27 cellular contexts compared by ENCODE assay signal in genomic region chr12:63495974-63496373, GRCh38.
"Had no signal": no experiment of that assay in that cellular context is flagged by ENCODE, and none has a peak within 500 bp of the region (broad histone marks: within the 10 kb centered on the region; RNA-seq: fewer than 3 reads in every experiment).

No MANE protein-coding gene starts in this region.

- H3K4me1 Mint-ChIP-seq: activated B cell treated with CpG ODN at 0.5 μM for 24 hours; activated CD4-positive, alpha-beta T cell treated with anti-CD3 and anti-CD28 coated beads, Interleukin-2, amount 10 ng/mL, durations not matched to agents 7 days and 5 days; activated naive CD8-positive, alpha-beta T cell treated with anti-CD3 and anti-CD28 coated beads, Interleukin-2, amount 50 U/mL, for 24 hours; T-helper 17 cell had no signal

- H3K9me3 Mint-ChIP-seq: activated naive CD8-positive, alpha-beta T cell treated with anti-CD3 and anti-CD28 coated beads, Interleukin-2, amount 50 U/mL, for 24 hours had no signal

- H3K4me3 Mint-ChIP-seq: activated B cell treated with CpG ODN at 0.5 μM for 24 hours; activated CD4-positive, alpha-beta memory T cell treated with anti-CD3 and anti-CD28 coated beads for 36 hours; activated CD4-positive, alpha-beta T cell treated with anti-CD3 and anti-CD28 coated beads, Interleukin-2, amount 10 ng/mL, durations not matched to agents 7 days and 5 days; activated naive CD8-positive, alpha-beta T cell treated with anti-CD3 and anti-CD28 coated beads, Interleukin-2, amount 50 U/mL, for 24 hours; activated T-cell treated with anti-CD3 and anti-CD28 coated beads, Interleukin-2, amount 50 U/mL, for 4 hours; T-helper 17 cell had no signal

- H3K27ac ChIP-seq: ascending aorta, body of pancreas, KMS-11 had no signal

- H3K36me3 Mint-ChIP-seq: activated CD4-positive, alpha-beta memory T cell treated with anti-CD3 and anti-CD28 coated beads for 36 hours had no signal

- H3K27ac Mint-ChIP-seq: activated B cell treated with CpG ODN at 0.5 μM for 24 hours; activated CD4-positive, alpha-beta memory T cell treated with anti-CD3 and anti-CD28 coated beads for 36 hours; activated CD4-positive, alpha-beta T cell treated with anti-CD3 and anti-CD28 coated beads, Interleukin-2, amount 10 ng/mL, durations not matched to agents 7 days and 5 days; activated naive CD4-positive, alpha-beta T cell treated with anti-CD3 and anti-CD28 coated beads, Interleukin-2, amount 50 U/mL, for 72 hours; activated naive CD8-positive, alpha-beta T cell treated with anti-CD3 and anti-CD28 coated beads, Interleukin-2, amount 50 U/mL, for 24 hours; T-helper 17 cell had no signal

- DNase-seq: activated B cell treated with CpG ODN at 0.5 μM for 24 hours; activated CD4-positive, alpha-beta memory T cell treated with anti-CD3 and anti-CD28 coated beads for 36 hours; activated CD4-positive, alpha-beta T cell treated with anti-CD3 and anti-CD28 coated beads for 1 hour; activated CD4-positive, alpha-beta T cell treated with anti-CD3 and anti-CD28 coated beads, Interleukin-2, amount 10 ng/mL, durations not matched to agents 7 days and 5 days; activated CD8-positive, alpha-beta memory T cell treated with anti-CD3 and anti-CD28 coated beads for 24 hours; activated effector memory CD4-positive, alpha-beta T cell treated with anti-CD3 and anti-CD28 coated beads, Interleukin-2, amount 50 U/mL, for 16 hours; activated naive CD4-positive, alpha-beta T cell treated with Interleukin-2 at 50 U/mL for 16 hours; activated naive CD8-positive, alpha-beta T cell treated with anti-CD3 and anti-CD28 coated beads, Interleukin-2, amount 50 U/mL, for 24 hours; activated T-cell treated with anti-CD3 and anti-CD28 coated beads, Interleukin-2, amount 50 U/mL, for 4 hours; amniotic stem cell; body of pancreas; central memory CD4-positive, alpha-beta T cell; MG63; MV-4-11; NCI-H1092 treated with DMSO at 0.1 percent for 48 hours; NCI-H1417 treated with DMSO at 0.1 percent for 48 hours; NCI-H187; NCI-H2081; NCI-H510A treated with DMSO at 0.1 percent for 48 hours; NCI-H69; PC-3; SHP77 treated with DMSO at 0.1 percent for 48 hours; T-helper 17 cell; T-helper 9 cell had no signal

- ATAC-seq: activated naive CD4-positive, alpha-beta T cell treated with anti-CD3 and anti-CD28 coated beads, Interleukin-2, amount 50 U/mL, for 72 hours; activated naive CD8-positive, alpha-beta T cell treated with anti-CD3 and anti-CD28 coated beads, Interleukin-2, amount 50 U/mL, for 24 hours; activated T-cell treated with anti-CD3 and anti-CD28 coated beads, Interleukin-2, amount 50 U/mL, for 4 hours; body of pancreas; PC-3; T-helper 17 cell had no signal

- H3K27me3 Mint-ChIP-seq: activated B cell treated with CpG ODN at 0.5 μM for 24 hours; activated CD4-positive, alpha-beta memory T cell treated with anti-CD3 and anti-CD28 coated beads for 36 hours; activated CD4-positive, alpha-beta T cell treated with anti-CD3 and anti-CD28 coated beads, Interleukin-2, amount 10 ng/mL, durations not matched to agents 7 days and 5 days; activated naive CD8-positive, alpha-beta T cell treated with anti-CD3 and anti-CD28 coated beads, Interleukin-2, amount 50 U/mL, for 24 hours; T-helper 17 cell had no signal
